Comparison of ENCODE assay signal across 19 cellular contexts in the genomic region with DNA sequence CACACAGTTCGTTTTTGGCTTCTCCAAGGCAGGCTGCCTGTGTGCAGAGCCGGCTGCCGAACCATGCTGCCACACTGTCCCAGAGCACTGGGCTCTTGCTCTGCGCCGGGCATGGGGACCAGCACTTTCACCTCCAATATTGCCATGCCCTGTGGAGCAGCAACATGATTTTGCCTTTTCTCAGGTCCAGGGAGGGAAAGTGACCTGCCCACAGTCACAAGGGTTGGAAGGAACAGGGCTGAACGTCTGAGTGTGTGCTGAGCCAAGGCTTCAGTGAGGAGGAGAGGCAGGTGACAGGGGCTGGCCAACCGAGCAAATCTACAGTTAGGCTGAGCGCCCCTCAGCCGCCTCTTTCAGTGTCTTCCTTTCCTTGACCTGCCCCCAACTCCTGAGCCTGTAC. TPM values are rescaled to one million over a fixed set of nuclear protein-coding genes. Genes with fewer than 3 reads are reported as not detected.
DNase-seq lines count a peak whose midpoint lies in the region; ATAC-seq and TF ChIP-seq lines count a peak whose summit lies in the region.
"Had no signal": no experiment of that assay in that cellular context is flagged by ENCODE, and none has a peak within 500 bp of the region (broad histone marks: within the 10 kb centered on the region; RNA-seq: fewer than 3 reads in every experiment).

No MANE protein-coding gene starts in this region.

- peak overlapping the region; percentile 26 for H2BK15ac ChIP-seq in mesenchymal stem cell (ENCODE audit: low read depth, poor library complexity, severe bottlenecking)

- 79% methylated on average over 9 of the region's 9 CpGs for WGBS in mesenchymal stem cell
- 93% methylated on average over 8 of the region's 9 CpGs for WGBS in SK-N-SH (ENCODE audit: low lambda C conversion rate)

- no peaks in the 10 kb centered on the region for H3K36me3 ChIP-seq in BLaER1 treated with 17β-estradiol and CSF1 and Interleukin-3, amounts not matched to agents 10 nM and 100 nM
- no peaks in the 10 kb centered on the region for H3K36me3 ChIP-seq in mesenchymal stem cell (ENCODE audit: control insufficient read depth in 1 of 2, insufficient read depth in 2 of 2, low read depth in 1 of 2, low read length in 2 of 2)
- H3K36me3 ChIP-seq in skeletal muscle tissue (ENCODE audit: control insufficient read depth in 3 of 3, insufficient read depth in 3 of 3, low read length in 3 of 3), result no peaks in the 10 kb centered on the region
- peaks cover 5 to 9% of the 10 kb centered on the region in 2 experiments for H3K36me3 ChIP-seq in SK-N-SH (replicated peaks in 1 of 2; ENCODE audit: control insufficient read depth in 1 of 2, insufficient read depth in 2 of 2, low read length in 1 of 2)

- no peak for ATAC-seq in GM18861 (IDR thresholded peaks at IDR 0.05; ENCODE audit: unreplicated experiment)
- ATAC-seq: HepG2, PC-3 had no signal

- H3K4me1 ChIP-seq in BLaER1 treated with 17β-estradiol and CSF1 and Interleukin-3, amounts not matched to agents 10 nM and 100 nM, result peaks cover 8 to 97% (median 60%) of the 10 kb centered on the region in 10 experiments
- H3K4me1 ChIP-seq in mesenchymal stem cell (ENCODE audit: control insufficient read depth, insufficient read depth, low read depth, low read length), result peaks cover 5% of the 10 kb centered on the region
- peaks cover 53 to 94% (median 87%) of the 10 kb centered on the region in 3 donors for H3K4me1 ChIP-seq in skeletal muscle tissue (ENCODE audit: control insufficient read depth in 3 of 3, insufficient read depth in 3 of 3, low read length in 3 of 3)
- H3K4me1 ChIP-seq in SK-N-SH (ENCODE audit: control insufficient read depth in 1 of 2, insufficient read depth in 2 of 2, low read depth in 1 of 2, low read length in 1 of 2), result peaks cover 8 to 58% of the 10 kb centered on the region in 2 experiments; a peak in 3 of 4 replicates

- H3K4me3 Mint-ChIP-seq in chondrocyte (ENCODE audit: unreplicated experiment), result no peak overlapping the region

- 0 out of 22 replicates have a peak, but pooled peaks cover 0 to 1% (median 0%) of the 10 kb centered on the region in 11 experiments for H3K27me3 ChIP-seq in BLaER1 treated with 17β-estradiol and CSF1 and Interleukin-3, amounts not matched to agents 10 nM and 100 nM
- H3K27me3 ChIP-seq in mesenchymal stem cell (ENCODE audit: control insufficient read depth in 1 of 2, insufficient read depth in 1 of 2, low read length in 2 of 2) (peaks cover 7 to 19% of the 10 kb centered on the region in 2 experiments), skeletal muscle tissue (ENCODE audit: control insufficient read depth in 3 of 3, insufficient read depth in 3 of 3, low read length in 3 of 3) (no peaks in the 10 kb centered on the region), SK-N-SH (ENCODE audit: insufficient read depth) (no peaks in the 10 kb centered on the region)

- peak overlapping the region; percentile 46 for H3K27ac Mint-ChIP-seq in chondrocyte (ENCODE audit: unreplicated experiment)

- no peaks in the 10 kb centered on the region for H3K9me3 ChIP-seq in BLaER1 treated with 17β-estradiol and CSF1 and Interleukin-3, amounts not matched to agents 10 nM and 100 nM (replicated peaks in 1 of 11)
- no peaks in the 10 kb centered on the region for H3K9me3 ChIP-seq in mesenchymal stem cell (ENCODE audit: control insufficient read depth, low read length)
- no peaks in the 10 kb centered on the region for H3K9me3 ChIP-seq in skeletal muscle tissue (ENCODE audit: control insufficient read depth in 3 of 3, low read length in 3 of 3)
- no peaks in the 10 kb centered on the region for H3K9me3 ChIP-seq in SK-N-SH
- H3K9me3 ChIP-seq: A549 had no signal

- H3K23ac ChIP-seq in mesenchymal stem cell (ENCODE audit: low read length in 2 of 2), result no peak overlapping the region

- CTCF ChIA-PET in SK-N-SH (lab: Yijun Ruan, JAX), result interaction anchor here (0.9 to 1.2 kb wide), 3 partner anchors 9 to 50 kb away, joined by 3 to 8 read pairs (median 3); no protein-coding TSS in a partner anchor

- no peaks in the 10 kb centered on the region for H4K20me1 ChIP-seq in BLaER1 treated with 17β-estradiol and CSF1 and Interleukin-3, amounts not matched to agents 10 nM and 100 nM
- no peaks in the 10 kb centered on the region for H4K20me1 ChIP-seq in SK-N-SH (ENCODE audit: insufficient read depth)

- TF ChIP-seq EP300 in SK-N-SH (IDR thresholded peaks at IDR 0.05; ENCODE audit: borderline replicate concordance in 1 of 2, low read depth in 1 of 2, low read length in 1 of 2), result no peak

- TF ChIP-seq RAD21 in SK-N-SH (IDR thresholded peaks at IDR 0.05; ENCODE audit: low read length), result no peak

- peak overlapping the region in 1 of 11 experiments; percentile 24; a peak in 2 of 22 replicates for H3K9ac ChIP-seq in BLaER1 treated with 17β-estradiol and CSF1 and Interleukin-3, amounts not matched to agents 10 nM and 100 nM
- H3K9ac ChIP-seq in mesenchymal stem cell (ENCODE audit: low read length) (no peak overlapping the region), skeletal muscle tissue (ENCODE audit: low read depth in 1 of 3, low read length in 3 of 3) (peak overlapping the region in 2 of 3 donors; percentile 36 to 68), SK-N-SH (no peak overlapping the region)

- DNase-seq in chondrocyte (ENCODE audit: low spot score) (no peak), mesenchymal stem cell (no peak), superior temporal gyrus (ENCODE audit: extremely low spot score) (no peak), SK-N-SH (no peak)
- DNase-seq: DND-41, GOT3, NCI-H1048, NCI-H1436 treated with DMSO at 0.1 percent for 48 hours, NCI-H2029 treated with DMSO at 0.1 percent for 48 hours, NCI-H2171 treated with DMSO at 0.1 percent for 48 hours, NCI-H446 treated with DMSO at 0.1 percent for 48 hours, PC-3 had no signal

- H3K27me3 Mint-ChIP-seq in chondrocyte (ENCODE audit: low read depth), result no peaks in the 10 kb centered on the region

- peak overlapping the region in 8 of 11 experiments; percentile 9 to 56 (median 50); a peak in 15 of 22 replicates for H3K4me2 ChIP-seq in BLaER1 treated with 17β-estradiol and CSF1 and Interleukin-3, amounts not matched to agents 10 nM and 100 nM
- H3K4me2 ChIP-seq in mesenchymal stem cell (ENCODE audit: low read length, poor library complexity, severe bottlenecking) (no peak overlapping the region), SK-N-SH (no peak overlapping the region)
- H3K4me2 ChIP-seq: A549 had no signal

- TF ChIP-seq CTCF in chondrocyte (IDR thresholded peaks at IDR 0.05), result no peak
- TF ChIP-seq CTCF in SK-N-SH (IDR thresholded peaks at IDR 0.05), result no peak

- H3K79me2 ChIP-seq in SK-N-SH (ENCODE audit: insufficient read depth), result no peaks in the 10 kb centered on the region

- H3K36me3 Mint-ChIP-seq in chondrocyte (ENCODE audit: low read depth), result peaks cover 6% of the 10 kb centered on the region

- peak overlapping the region in 2 of 11 experiments; percentile 5 to 14; a peak in 1 of 22 replicates for H3K27ac ChIP-seq in BLaER1 treated with 17β-estradiol and CSF1 and Interleukin-3, amounts not matched to agents 10 nM and 100 nM
- H3K27ac ChIP-seq in mesenchymal stem cell (ENCODE audit: low read length, poor library complexity, severe bottlenecking), result no peak overlapping the region
- H3K27ac ChIP-seq in skeletal muscle tissue (ENCODE audit: low read depth, low read length), result peak overlapping the region; percentile 57
- peak overlapping the region in 1 of 2 experiments; percentile 6; a peak in 1 of 4 replicates for H3K27ac ChIP-seq in SK-N-SH (ENCODE audit: low read depth in 2 of 2, low read length in 1 of 2)
- H3K27ac ChIP-seq: C4-2B had no signal

- H3F3A ChIP-seq in SK-N-SH (replicated peaks; ENCODE audit: insufficient read depth), result no peaks in the 10 kb centered on the region

- H3K79me1 ChIP-seq in mesenchymal stem cell (replicated peaks; ENCODE audit: low read length, poor library complexity, severe bottlenecking), result no peaks in the 10 kb centered on the region

- H3K4me3 ChIP-seq in BLaER1 treated with 17β-estradiol and CSF1 and Interleukin-3, amounts not matched to agents 10 nM and 100 nM, result no peak overlapping the region
- H3K4me3 ChIP-seq in mesenchymal stem cell (ENCODE audit: insufficient read depth in 1 of 2, low read depth in 1 of 2, low read length in 2 of 2) (no peak overlapping the region), skeletal muscle tissue (ENCODE audit: low read length in 3 of 3) (no peak overlapping the region), SK-N-SH (ENCODE audit: low read depth in 2 of 2, low read length in 1 of 2) (no peak overlapping the region)
- H3K4me3 ChIP-seq: A549 had no signal

- H2BK12ac ChIP-seq in mesenchymal stem cell (ENCODE audit: low read length in 2 of 2), result no peak overlapping the region

- no peak overlapping the region for H2BK5ac ChIP-seq in mesenchymal stem cell (ENCODE audit: low read depth, low read length, poor library complexity, severe bottlenecking)

- H3K4ac ChIP-seq in mesenchymal stem cell (ENCODE audit: low read depth in 1 of 2, low read length in 2 of 2), result no peak overlapping the region

- POLR2A ChIA-PET in SK-N-SH (lab: Yijun Ruan, JAX), result interaction anchor here (0.7 to 1.6 kb wide), 2 partner anchors 12 to 13 kb away, joined by 3 to 4 read pairs; no protein-coding TSS in a partner anchor

- H4K8ac ChIP-seq in mesenchymal stem cell (ENCODE audit: low read length), result no peak overlapping the region

- no peak overlapping the region for H3K14ac ChIP-seq in mesenchymal stem cell (ENCODE audit: low read length in 2 of 2)

- H2BK120ac ChIP-seq in mesenchymal stem cell (ENCODE audit: low read depth, low read length), result no peak overlapping the region

- H2AFZ ChIP-seq in mesenchymal stem cell (ENCODE audit: low read depth, low read length), result no peak overlapping the region
- no peak overlapping the region for H2AFZ ChIP-seq in SK-N-SH (ENCODE audit: low read depth)

- H2AK5ac ChIP-seq in mesenchymal stem cell (ENCODE audit: low read length, severe bottlenecking), result no peak overlapping the region

- H3K18ac ChIP-seq in mesenchymal stem cell (ENCODE audit: low read depth in 1 of 2, low read length in 2 of 2), result no peak overlapping the region

- no peak overlapping the region for H4K91ac ChIP-seq in mesenchymal stem cell (ENCODE audit: low read length)

- H3K4me1 Mint-ChIP-seq in chondrocyte (ENCODE audit: low read depth), result peaks cover 86% of the 10 kb centered on the region

- H3K9me3 Mint-ChIP-seq in chondrocyte (ENCODE audit: low read depth), result no peaks in the 10 kb centered on the region

- no peaks in the 10 kb centered on the region for H3K9me2 ChIP-seq in SK-N-SH

RNA-seq across cellular contexts. Expression of gene SYNPO, which starts 34.0 kb away (rescaled TPM):
- total RNA-seq in chondrocyte, result 156 to 198 TPM (median 195 TPM) in 3 replicates
- polyA plus RNA-seq in mesenchymal stem cell (2013, experiment 1 of 2), result 37.8 TPM
- polyA plus RNA-seq in mesenchymal stem cell (2013, experiment 2 of 2), result 39.1 TPM
- total RNA-seq in skeletal muscle tissue, result 6.3 TPM
- 3.0 and 5.1 TPM in 2 replicates for polyA plus RNA-seq in SK-N-SH (2012; rRNA removed)
- polyA plus RNA-seq in SK-N-SH (2012; cell fraction: cytosol; rRNA removed), result 3.3 and 4.5 TPM in 2 replicates
- 9.8 and 14.0 TPM in 2 replicates for polyA plus RNA-seq in SK-N-SH (2012; cell fraction: nucleus; rRNA removed)

RNA-seq across cellular contexts. Expression of gene MYOZ3, which starts 54.6 kb away (rescaled TPM):
- total RNA-seq in chondrocyte (1.9 to 3.3 TPM (median 2.0 TPM) in 3 replicates), skeletal muscle tissue (4.7 TPM)
- polyA plus RNA-seq in mesenchymal stem cell (2013, experiment 1 of 2), result 1.6 TPM
- polyA plus RNA-seq in mesenchymal stem cell (2013, experiment 2 of 2), result 1.8 TPM
- 0.26 and 0.41 TPM in 2 replicates for polyA plus RNA-seq in SK-N-SH (2012; rRNA removed)
- 0.31 and 0.35 TPM in 2 replicates for polyA plus RNA-seq in SK-N-SH (2012; cell fraction: cytosol; rRNA removed)
- polyA plus RNA-seq in SK-N-SH (2012; cell fraction: nucleus; rRNA removed), result 0.48 and 0.67 TPM in 2 replicates
- total RNA-seq: HepG2, MCF 10A, PC-3 had no signal

Comparison
In these comparisons a context has a peak if more than half of its experiments do, and no peak if none do; other contexts are left out.
1. H3K4me2 ChIP-seq: peak in BLaER1 treated with 17β-estradiol and CSF1 and Interleukin-3, amounts not matched to agents 10 nM and 100 nM (8 of 11); none in mesenchymal stem cell (single experiment) and SK-N-SH (single experiment).
2. H3K9ac ChIP-seq: peak in skeletal muscle tissue (2 of 3); none in mesenchymal stem cell (single experiment) and SK-N-SH (single experiment).
3. RNA of gene SYNPO, which starts 34.0 kb away (total RNA-seq): 156 to 198 TPM in chondrocyte; 6.3 TPM in skeletal muscle tissue (single experiment); every median in the first group is over 10 times any median in the second.